ENCODE assay signal across 2 cellular contexts in the genomic region with DNA sequence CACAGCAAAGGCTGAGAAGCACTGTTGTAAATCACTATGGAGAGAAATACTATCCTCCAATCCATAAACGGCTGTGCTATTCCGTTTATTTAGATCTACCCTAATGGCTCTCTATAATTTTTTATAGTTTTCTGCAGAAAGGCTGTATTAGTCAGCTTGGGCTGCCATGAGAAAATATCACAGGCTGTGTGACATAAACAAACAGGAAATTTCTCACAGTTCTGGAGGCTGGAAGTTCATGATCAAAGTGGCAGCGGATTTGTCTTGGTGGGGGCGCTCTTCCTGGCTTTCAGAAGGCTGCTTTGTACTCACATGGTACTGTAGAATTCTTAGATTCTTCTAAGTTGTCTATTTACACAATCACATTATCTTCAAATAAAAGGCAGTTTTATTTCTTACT.
TF ChIP-seq lines count a peak whose summit lies in the region.

No MANE protein-coding gene starts in this region.

TF ChIP-seq in HEK293, 187 proteins besides CTCF, POLR2A, EP300 and RAD21:
- TF ChIP-seq PRDM6 (tag by site-specific recombination; IDR thresholded peaks at IDR 0.05), result peak; percentile 49; the same call in 1 of the 2 replicates
- TF ChIP-seq, protein P1, sequence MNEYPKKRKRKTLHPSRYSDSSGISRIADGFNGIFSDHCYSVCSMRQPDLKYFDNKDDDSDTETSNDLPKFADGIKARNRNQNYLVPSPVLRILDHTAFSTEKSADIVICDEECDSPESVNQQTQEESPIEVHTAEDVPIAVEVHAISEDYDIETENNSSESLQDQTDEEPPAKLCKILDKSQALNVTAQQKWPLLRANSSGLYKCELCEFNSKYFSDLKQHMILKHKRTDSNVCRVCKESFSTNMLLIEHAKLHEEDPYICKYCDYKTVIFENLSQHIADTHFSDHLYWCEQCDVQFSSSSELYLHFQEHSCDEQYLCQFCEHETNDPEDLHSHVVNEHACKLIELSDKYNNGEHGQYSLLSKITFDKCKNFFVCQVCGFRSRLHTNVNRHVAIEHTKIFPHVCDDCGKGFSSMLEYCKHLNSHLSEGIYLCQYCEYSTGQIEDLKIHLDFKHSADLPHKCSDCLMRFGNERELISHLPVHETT (tag by site-specific recombination; IDR thresholded peaks at IDR 0.05), result no peak

TF ChIP-seq in endothelial cell of umbilical vein, 7 proteins besides CTCF, POLR2A, EP300 and RAD21 (continued from another document):
- TF ChIP-seq EZH2 (IDR thresholded peaks at IDR 0.05; ENCODE audit: borderline replicate concordance, low read depth, low read length, severe bottlenecking), result no peak
- no peak for TF ChIP-seq FOS (IDR thresholded peaks at IDR 0.05; ENCODE audit: borderline replicate concordance, insufficient read depth, low read length)
- TF ChIP-seq MYC (IDR thresholded peaks at IDR 0.05; ENCODE audit: low read depth, low read length), result no peak
- TF ChIP-seq JUN (IDR thresholded peaks at IDR 0.05; ENCODE audit: borderline replicate concordance, insufficient read depth, insufficient read length, low read depth), result no peak
